Comparison of ENCODE assay signal across 7 cellular contexts in the genomic region with DNA sequence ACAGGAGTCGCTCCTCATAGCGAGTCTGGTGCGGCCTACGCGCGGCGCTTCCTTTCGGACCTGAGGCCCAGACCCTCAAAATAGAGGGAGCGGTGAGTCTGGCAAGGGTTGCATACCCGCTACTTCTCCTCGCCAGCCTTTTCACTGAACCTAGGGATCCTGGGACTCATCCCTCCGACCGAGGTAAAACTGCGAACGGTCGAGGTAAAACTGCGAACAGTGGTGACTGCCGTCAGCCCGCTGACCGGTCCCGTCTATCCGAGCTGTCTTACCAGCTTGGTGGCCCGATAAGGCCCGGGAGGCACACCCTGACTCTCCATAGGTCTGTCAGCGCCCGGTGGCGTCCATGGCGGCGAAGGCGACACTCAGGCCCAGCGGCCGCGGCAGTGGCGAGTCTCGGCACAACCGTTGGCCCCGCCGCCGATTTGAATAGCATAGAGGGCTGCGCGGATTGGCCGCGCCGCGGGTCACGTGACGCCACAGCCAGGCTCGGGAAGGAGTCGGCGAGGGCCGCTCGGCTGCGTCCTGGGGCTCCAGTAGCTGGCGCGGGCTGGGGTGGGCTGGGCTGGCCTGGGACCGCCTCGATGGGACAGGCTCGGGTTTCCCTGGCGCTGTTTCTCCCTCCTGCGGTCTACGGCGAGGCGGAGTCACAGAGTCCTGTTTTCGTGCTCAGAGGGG. TPM values are rescaled to one million over a fixed set of nuclear protein-coding genes. Genes with fewer than 3 reads are reported as not detected.
DNase-seq lines count a peak whose midpoint lies in the region; ATAC-seq and TF ChIP-seq lines count a peak whose summit lies in the region.

A gene with protein sequence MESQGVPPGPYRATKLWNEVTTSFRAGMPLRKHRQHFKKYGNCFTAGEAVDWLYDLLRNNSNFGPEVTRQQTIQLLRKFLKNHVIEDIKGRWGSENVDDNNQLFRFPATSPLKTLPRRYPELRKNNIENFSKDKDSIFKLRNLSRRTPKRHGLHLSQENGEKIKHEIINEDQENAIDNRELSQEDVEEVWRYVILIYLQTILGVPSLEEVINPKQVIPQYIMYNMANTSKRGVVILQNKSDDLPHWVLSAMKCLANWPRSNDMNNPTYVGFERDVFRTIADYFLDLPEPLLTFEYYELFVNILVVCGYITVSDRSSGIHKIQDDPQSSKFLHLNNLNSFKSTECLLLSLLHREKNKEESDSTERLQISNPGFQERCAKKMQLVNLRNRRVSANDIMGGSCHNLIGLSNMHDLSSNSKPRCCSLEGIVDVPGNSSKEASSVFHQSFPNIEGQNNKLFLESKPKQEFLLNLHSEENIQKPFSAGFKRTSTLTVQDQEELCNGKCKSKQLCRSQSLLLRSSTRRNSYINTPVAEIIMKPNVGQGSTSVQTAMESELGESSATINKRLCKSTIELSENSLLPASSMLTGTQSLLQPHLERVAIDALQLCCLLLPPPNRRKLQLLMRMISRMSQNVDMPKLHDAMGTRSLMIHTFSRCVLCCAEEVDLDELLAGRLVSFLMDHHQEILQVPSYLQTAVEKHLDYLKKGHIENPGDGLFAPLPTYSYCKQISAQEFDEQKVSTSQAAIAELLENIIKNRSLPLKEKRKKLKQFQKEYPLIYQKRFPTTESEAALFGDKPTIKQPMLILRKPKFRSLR (minus strand): TSS at position 403 of the 678 bp plus-strand sequence. CDS start 83 bp downstream, at position 320.

- H3K4me3 ChIP-seq in astrocyte of the cerebellum (ENCODE audit: low read depth, low read length) (peak within 1 kb of the TSS; percentile 96), retinal pigment epithelial cell (ENCODE audit: low read length) (peak within 1 kb of the TSS; percentile 99)

- peak; percentile 85 for DNase-seq in NCI-H1694 (lab: John Stamatoyannopoulos, UW)
- peak; percentile 90 for DNase-seq in astrocyte of the cerebellum (ENCODE audit: low read depth)
- DNase-seq in hippocampal formation (lab: John Stamatoyannopoulos, UW), result peak; percentile 79 to 88
- peak; percentile 80 for DNase-seq in retinal pigment epithelial cell (ENCODE audit: low read depth)

- ATAC-seq in GM18498 (IDR thresholded peaks at IDR 0.05; ENCODE audit: unreplicated experiment) (peak; percentile 97), HG02884 (IDR thresholded peaks at IDR 0.05; ENCODE audit: unreplicated experiment) (peak; percentile 94)

- intact Hi-C loops in T-helper 2 cell treated with Interferon-gamma antibody and Interleukin-4, amounts not matched to agents 100 ng/mL and 5 ng/mL, for 36 hours (cut with micrococcal nuclease), result loop anchor here (1.0 to 5.0 kb wide), 4 partner anchors 10 to 1915 kb away; partner anchors contain the start of genes CTH, DNAI4, GADD45A and MIER1

- in situ Hi-C loops in astrocyte of the cerebellum (cut with HindIII; ENCODE audit: low sequenced_read_pairs), result no loop called here

- TF ChIP-seq CTCF in astrocyte of the cerebellum (IDR thresholded peaks at IDR 0.05; ENCODE audit: low read depth, low read length, missing control alignments), result peak; percentile 3
- TF ChIP-seq CTCF in retinal pigment epithelial cell (conservative IDR thresholded peaks at IDR 0.05; ENCODE audit: low read depth, low read length), result no peak

RNA-seq across cellular contexts. Expression of the gene that starts here (rescaled TPM):
- total RNA-seq in T-helper 2 cell treated with Interferon-gamma antibody and Interleukin-4, amounts not matched to agents 100 ng/mL and 5 ng/mL, for 36 hours, result 24.2 and 24.5 TPM in 2 replicates

Comparison
In these comparisons a context has a peak if more than half of its experiments do, and no peak if none do; other contexts are left out.
1. Peak in every context shown above with its lines: DNase-seq, ATAC-seq and H3K4me3 ChIP-seq.